In genomic region chr17:35535406-35535805, GRCh38 we compare ENCODE assay signal across 1 cellular context.
TF ChIP-seq lines count a peak whose summit lies in the region.

No MANE protein-coding gene starts in this region.

TF ChIP-seq in GM12878, 131 proteins besides CTCF, POLR2A, EP300 and RAD21:
- TF ChIP-seq MLLT1 (IDR thresholded peaks at IDR 0.05), result peak; percentile 95
